9 cellular contexts compared by ENCODE assay signal in genomic region chr2:227238242-227239237, GRCh38.
A peak's percentile ranks its signal among the peaks of the same experiment; 100 is the strongest.
DNase-seq lines count a peak whose midpoint lies in the region; ATAC-seq and TF ChIP-seq lines count a peak whose summit lies in the region.
"Had no signal": no experiment of that assay in that cellular context is flagged by ENCODE, and none has a peak within 500 bp of the region (broad histone marks: within the 10 kb centered on the region; RNA-seq: fewer than 3 reads in every experiment).

No MANE protein-coding gene starts in this region.

- no peak overlapping the region for H3K27ac ChIP-seq in stomach
- H3K27ac ChIP-seq: BLaER1 had no signal

- H3K27ac Mint-ChIP-seq in nephron = no peak overlapping the region

- no peaks in the 10 kb centered on the region for H3K9me3 Mint-ChIP-seq in nephron

- TF ChIP-seq CTCF in nephron (IDR thresholded peaks at IDR 0.05; ENCODE audit: unreplicated experiment in 3 of 3) = peak; percentile 94 to 97 (median 96)
- TF ChIP-seq CTCF in stomach (IDR thresholded peaks at IDR 0.05) = peak in 5 of 7 experiments; percentile 73 to 90 (median 88)

- H3K4me3 ChIP-seq in stomach = no peak overlapping the region
- H3K4me3 ChIP-seq: BLaER1 had no signal

- ATAC-seq in HG02623 (IDR thresholded peaks at IDR 0.05; ENCODE audit: unreplicated experiment) (peak; percentile 57), esophagus mucosa (peak; percentile 37)

- no peaks in the 10 kb centered on the region for H3K9me3 ChIP-seq in stomach
- H3K9me3 ChIP-seq: BLaER1 had no signal

- no peak for TF ChIP-seq POLR2A in stomach (IDR thresholded peaks at IDR 0.05)

- H3K27me3 ChIP-seq in stomach = peaks cover 0 to 6% (median 0%) of the 10 kb centered on the region in 3 donors
- H3K27me3 ChIP-seq: BLaER1 had no signal

- H3K4me3 Mint-ChIP-seq in nephron = no peak overlapping the region

- DNase-seq in DMS153 treated with DMSO at 0.1 percent for 48 hours (lab: John Stamatoyannopoulos, UW; ENCODE audit: unreplicated experiment) (peak; percentile 28), DMS153 (lab: John Stamatoyannopoulos, UW) (no peak), NOMO-1 treated with DMSO at 0.1 percent for 48 hours (lab: John Stamatoyannopoulos, UW; ENCODE audit: unreplicated experiment) (peak; percentile 40), activated T-cell treated with anti-CD3 and anti-CD28 coated beads for 1 hour (ENCODE audit: low read depth) (peak; percentile 55), stomach (peak; percentile 72)

- H3K27me3 Mint-ChIP-seq in nephron (ENCODE audit: low read depth) = peaks cover 5% of the 10 kb centered on the region

- H3K4me1 ChIP-seq in stomach = peaks cover 0 to 5% (median 3%) of the 10 kb centered on the region in 4 donors
- H3K4me1 ChIP-seq: BLaER1 had no signal

- WGBS in stomach, 5 donors = 30 to 36% (median 34%) methylated on average over 10 of the region's 10 CpGs

- intact Hi-C loops in stomach (cut with DNase I; ENCODE audit: low total_unique reads) = loop anchor here (5.0 kb wide), 1 partner anchor 106 kb away; no protein-coding TSS in a partner anchor

- no peaks in the 10 kb centered on the region for H3K36me3 ChIP-seq in stomach
- H3K36me3 ChIP-seq: BLaER1 had no signal

- no peak for TF ChIP-seq EP300 in stomach (IDR thresholded peaks at IDR 0.05)

- no peaks in the 10 kb centered on the region for H3K36me3 Mint-ChIP-seq in nephron (ENCODE audit: low read depth)

- H3K4me1 Mint-ChIP-seq in nephron = no peaks in the 10 kb centered on the region
